17 cellular contexts compared by ENCODE assay signal in genomic region chrX:21912989-21913388, GRCh38. TPM values are rescaled to one million over a fixed set of nuclear protein-coding genes. Genes with fewer than 3 reads are reported as not detected.
A peak's percentile ranks its signal among the peaks of the same experiment; 100 is the strongest.
DNase-seq lines count a peak whose midpoint lies in the region; ATAC-seq and TF ChIP-seq lines count a peak whose summit lies in the region.
"Had no signal": no experiment of that assay in that cellular context is flagged by ENCODE, and none has a peak within 500 bp of the region (broad histone marks: within the 10 kb centered on the region; RNA-seq: fewer than 3 reads in every experiment).

No MANE protein-coding gene starts in this region.

- H3K4me3 Mint-ChIP-seq in neural crest cell = no peak overlapping the region
- H3K4me3 Mint-ChIP-seq: CD4-positive, alpha-beta T cell; CD8-positive, alpha-beta T cell had no signal

- no peaks in the 10 kb centered on the region; a peak in 1 of 3 replicates for H3K36me3 ChIP-seq in HEK293 (ENCODE audit: control insufficient read depth in 2 of 2, insufficient read depth in 1 of 2, low read length in 2 of 2)
- H3K36me3 ChIP-seq: BE2C, BLaER1 had no signal

- peaks cover 13% of the 10 kb centered on the region for H3K4me1 Mint-ChIP-seq in neural crest cell

- TF ChIP-seq CTCF in C4-2B (conservative IDR thresholded peaks at IDR 0.05) (no peak), HEK293 (tag by site-specific recombination; IDR thresholded peaks at IDR 0.05) (no peak), neural crest cell (conservative IDR thresholded peaks at IDR 0.05) (no peak)

- DNase-seq in neural crest cell (ENCODE audit: low read depth, low spot score) = no peak
- DNase-seq in inferior parietal cortex (ENCODE audit: extremely low spot score) = no peak
- DNase-seq in activated CD8-positive, alpha-beta memory T cell treated with anti-CD3 and anti-CD28 coated beads for 24 hours = no peak
- DNase-seq: 8988T; ACHN; BE2C; C1 segment of cervical spinal cord; Caco-2; Calu3; CD4-positive, alpha-beta T cell; CD8-positive, alpha-beta T cell; DMS79 treated with DMSO at 0.1 percent for 48 hours; GF-D8 had no signal

- H3K9me3 Mint-ChIP-seq in neural crest cell = peaks cover 3% of the 10 kb centered on the region
- H3K9me3 Mint-ChIP-seq: CD4-positive, alpha-beta T cell; CD8-positive, alpha-beta T cell had no signal

- POLR2A ChIA-PET in HEK293 (lab: Yijun Ruan, JAX) = no interaction called here

- H3K4me1 ChIP-seq in HEK293 (ENCODE audit: control insufficient read depth, insufficient read depth, low read length) = no peaks in the 10 kb centered on the region
- H3K4me1 ChIP-seq: BE2C, BLaER1, Caco-2 had no signal

- H3K27ac ChIP-seq in C4-2B (peak overlapping the region; percentile 89), HEK293 (ENCODE audit: extremely low read depth, low read depth, low read length) (no peak overlapping the region)
- H3K27ac ChIP-seq: BLaER1 had no signal

- H3K27ac Mint-ChIP-seq in neural crest cell (ENCODE audit: unreplicated experiment) = peak overlapping the region; percentile 47
- H3K27ac Mint-ChIP-seq: CD4-positive, alpha-beta T cell; CD8-positive, alpha-beta T cell had no signal

- peaks cover 6% of the 10 kb centered on the region for H3K36me3 Mint-ChIP-seq in neural crest cell (ENCODE audit: low read depth)

- no peaks in the 10 kb centered on the region for H3K9me3 ChIP-seq in HEK293 (ENCODE audit: control insufficient read depth, insufficient read depth, low read depth, low read length)
- H3K9me3 ChIP-seq: BE2C, BLaER1, Caco-2 had no signal

- no peak overlapping the region for H3K4me3 ChIP-seq in HEK293 (ENCODE audit: low read depth, low read length)
- H3K4me3 ChIP-seq: BLaER1 had no signal

- H3K27me3 Mint-ChIP-seq in neural crest cell (ENCODE audit: low read depth) = no peaks in the 10 kb centered on the region
- H3K27me3 Mint-ChIP-seq: CD4-positive, alpha-beta T cell had no signal

- ATAC-seq in activated CD4-positive, CD25-positive, alpha-beta regulatory T cell treated with anti-CD3 and anti-CD28 coated beads, Interleukin-2, amount 50 U/mL, for 24 hours = no peak
- ATAC-seq: CD8-positive, alpha-beta T cell had no signal

- CTCF ChIA-PET in HEK293 (lab: Yijun Ruan, JAX) = no interaction called here

TF ChIP-seq in HEK293, 187 proteins besides CTCF, POLR2A, EP300 and RAD21:
- TF ChIP-seq ZSCAN4 (tag by site-specific recombination; IDR thresholded peaks at IDR 0.05) (no peak), ZFP3 (tag by site-specific recombination; IDR thresholded peaks at IDR 0.05; ENCODE audit: low read depth) (peak; percentile 70; the same call in 1 of the 2 replicates), ZBTB21 (tag by site-specific recombination; IDR thresholded peaks at IDR 0.05) (no peak), ZNF146 (tag by site-specific recombination; IDR thresholded peaks at IDR 0.05) (no peak)

RNA-seq across cellular contexts. Expression of gene SMS, which starts 27.5 kb away (rescaled TPM):
- total RNA-seq in neural crest cell = 346 and 354 TPM in 2 replicates

RNA-seq across cellular contexts. Expression of gene YY2, which starts 57.2 kb away (rescaled TPM):
- 1.5 TPM in 2 replicates for total RNA-seq in neural crest cell
